15 cellular contexts compared by ENCODE assay signal in the genomic region with DNA sequence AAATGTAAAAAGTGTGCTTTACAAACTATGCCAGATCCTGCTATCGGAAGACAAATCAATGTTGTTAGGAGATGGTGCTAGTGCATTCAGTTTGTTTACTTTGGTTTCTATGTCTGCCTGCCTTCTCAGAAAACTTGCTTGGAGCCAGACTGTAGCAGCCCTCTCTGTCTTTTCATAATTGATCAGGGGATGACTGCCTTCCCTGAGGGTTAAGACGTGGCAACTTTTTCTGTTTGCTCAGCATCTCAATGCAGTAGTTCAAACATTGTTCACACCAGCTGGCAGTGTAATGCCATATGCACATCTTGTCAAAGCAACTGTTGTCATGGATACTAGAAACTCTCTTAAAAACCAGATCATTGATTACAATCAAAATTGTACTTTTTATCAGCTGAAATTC.
DNase-seq lines count a peak whose midpoint lies in the region; ATAC-seq, FAIRE-seq and TF ChIP-seq lines count a peak whose summit lies in the region.
"Had no signal": no experiment of that assay in that cellular context is flagged by ENCODE, and none has a peak within 500 bp of the region (broad histone marks: within the 10 kb centered on the region; RNA-seq: fewer than 3 reads in every experiment).

No MANE protein-coding gene starts in this region.

- CTCF ChIA-PET in CD8-positive, alpha-beta T cell (lab: Charles Lee), result no interaction called here

- H2AFZ ChIP-seq in keratinocyte (ENCODE audit: control insufficient read depth, low read length), result peak overlapping the region; percentile 7

- no peak for TF ChIP-seq CTCF in keratinocyte (optimal IDR thresholded peaks at IDR 0.05 in 1 of 3, IDR thresholded peaks at IDR 0.05 in 1 of 3, conservative IDR thresholded peaks at IDR 0.05 in 1 of 3; ENCODE audit: extremely low read depth in 1 of 3, insufficient read depth in 2 of 3, low read length in 3 of 3)
- no peak for TF ChIP-seq CTCF in CD8-positive, alpha-beta T cell (IDR thresholded peaks at IDR 0.05)
- no peak for TF ChIP-seq CTCF in sigmoid colon (IDR thresholded peaks at IDR 0.05)

- H3K27me3 Mint-ChIP-seq in CD8-positive, alpha-beta T cell (ENCODE audit: low read depth), result no peaks in the 10 kb centered on the region

- no peak overlapping the region for H3K27ac ChIP-seq in keratinocyte (ENCODE audit: control insufficient read depth, insufficient read depth, low read length)
- no peak overlapping the region for H3K27ac ChIP-seq in CD8-positive, alpha-beta T cell (ENCODE audit: low read depth, low read length)
- H3K27ac ChIP-seq in sigmoid colon, result no peak overlapping the region
- H3K27ac ChIP-seq: brain microvascular endothelial cell, neutrophil had no signal

- peak; percentile 29 for DNase-seq in COR-L47 (lab: John Stamatoyannopoulos, UW)
- peak; percentile 91 for DNase-seq in NCI-H146 (lab: John Stamatoyannopoulos, UW)
- peak; percentile 28 for DNase-seq in NCI-H82 treated with DMSO at 0.1 percent for 48 hours (lab: John Stamatoyannopoulos, UW; ENCODE audit: unreplicated experiment)
- no peak for DNase-seq in keratinocyte (ENCODE audit: low read depth, low spot score)
- DNase-seq in CD8-positive, alpha-beta T cell, result no peak
- DNase-seq in OCI-M2 (lab: John Stamatoyannopoulos, UW; ENCODE audit: unreplicated experiment), result no peak
- no peak for DNase-seq in sigmoid colon
- no peak for DNase-seq in SW 1271 (lab: John Stamatoyannopoulos, UW)
- DNase-seq: activated naive CD4-positive, alpha-beta T cell treated with Interleukin-2 at 50 U/mL for 16 hours; brain microvascular endothelial cell; NCI-H2107; stimulated activated naive CD4-positive, alpha-beta T cell; T-helper 1 cell had no signal

- intact Hi-C loops in CD8-positive, alpha-beta T cell (cut with DNase I, micrococcal nuclease), result no loop called here
- intact Hi-C loops in sigmoid colon (cut with DNase I), result loop anchor here (10.0 kb wide), 1 partner anchor 448 kb away; no protein-coding TSS in a partner anchor

- dilution Hi-C loops in keratinocyte (cut with MboI; ENCODE audit: extremely low pct_ligation_motif_present, low sequenced_read_pairs), result no loop called here

- H3K9ac ChIP-seq in keratinocyte (ENCODE audit: control insufficient read depth, extremely low read depth, insufficient read depth, low read length), result no peak overlapping the region

- H3K9me1 ChIP-seq in keratinocyte (ENCODE audit: control insufficient read depth, extremely low read depth, insufficient read depth, low read length), result no peaks in the 10 kb centered on the region

- TF ChIP-seq EP300 in sigmoid colon (IDR thresholded peaks at IDR 0.05), result no peak

- H3K4me1 ChIP-seq in keratinocyte (ENCODE audit: control insufficient read depth, extremely low read depth, insufficient read depth, low read length), result no peaks in the 10 kb centered on the region
- no peaks in the 10 kb centered on the region for H3K4me1 ChIP-seq in CD8-positive, alpha-beta T cell (ENCODE audit: insufficient read depth, low read length)
- H3K4me1 ChIP-seq in sigmoid colon, result peaks cover 0 to 70% (median 39%) of the 10 kb centered on the region in 4 donors

- no peaks in the 10 kb centered on the region for H3K36me3 Mint-ChIP-seq in CD8-positive, alpha-beta T cell

- H3K27ac Mint-ChIP-seq in CD8-positive, alpha-beta T cell, result no peak overlapping the region

- 42 to 57% methylated on average over 2 of the region's 2 CpGs for WGBS in sigmoid colon, 2 donors

- no peaks in the 10 kb centered on the region for H3K36me3 ChIP-seq in keratinocyte (ENCODE audit: control insufficient read depth in 2 of 2, extremely low read depth in 1 of 2, insufficient read depth in 2 of 2, low read length in 2 of 2)
- no peaks in the 10 kb centered on the region for H3K36me3 ChIP-seq in CD8-positive, alpha-beta T cell (ENCODE audit: insufficient read depth, low read length)
- no peaks in the 10 kb centered on the region for H3K36me3 ChIP-seq in sigmoid colon
- H3K36me3 ChIP-seq: brain microvascular endothelial cell, neutrophil had no signal

- H3K4me2 ChIP-seq in keratinocyte (ENCODE audit: control insufficient read depth, extremely low read depth, insufficient read depth, low read depth, low read length), result no peak overlapping the region

- no peaks in the 10 kb centered on the region for H4K20me1 ChIP-seq in keratinocyte (ENCODE audit: control insufficient read depth, extremely low read depth, insufficient read depth, low read length)

- no peaks in the 10 kb centered on the region for H3K79me2 ChIP-seq in keratinocyte (ENCODE audit: control insufficient read depth, insufficient read depth, low read length)

- H3K27me3 ChIP-seq in keratinocyte (ENCODE audit: control insufficient read depth, extremely low read depth, insufficient read depth, low read length) (no peaks in the 10 kb centered on the region), sigmoid colon (no peaks in the 10 kb centered on the region)
- no peaks in the 10 kb centered on the region for H3K27me3 ChIP-seq in CD8-positive, alpha-beta T cell (ENCODE audit: insufficient read depth, low read length)
- H3K27me3 ChIP-seq: brain microvascular endothelial cell, neutrophil had no signal

- TF ChIP-seq POLR2A in sigmoid colon (IDR thresholded peaks at IDR 0.05), result no peak

- POLR2A ChIA-PET in CD8-positive, alpha-beta T cell (lab: Charles Lee), result no interaction called here

- no peak overlapping the region for H3K4me3 Mint-ChIP-seq in CD8-positive, alpha-beta T cell

- H3K9me3 ChIP-seq in keratinocyte (ENCODE audit: control insufficient read depth, low read depth, low read length) (no peaks in the 10 kb centered on the region), sigmoid colon (no peaks in the 10 kb centered on the region)
- H3K9me3 ChIP-seq in CD8-positive, alpha-beta T cell (ENCODE audit: low read length), result no peaks in the 10 kb centered on the region
- H3K9me3 ChIP-seq: neutrophil had no signal

- H3K9me3 Mint-ChIP-seq in CD8-positive, alpha-beta T cell, result no peaks in the 10 kb centered on the region

- no peak for ATAC-seq in CD8-positive, alpha-beta T cell

- H3K4me3 ChIP-seq in keratinocyte (ENCODE audit: control insufficient read depth in 2 of 3, extremely low read depth in 1 of 3, insufficient read depth in 2 of 3, low read depth in 1 of 3, low read length in 3 of 3), result no peak overlapping the region
- no peak overlapping the region for H3K4me3 ChIP-seq in CD8-positive, alpha-beta T cell (ENCODE audit: low read depth, low read length)
- H3K4me3 ChIP-seq in sigmoid colon, result no peak overlapping the region

- no peaks in the 10 kb centered on the region for H3K4me1 Mint-ChIP-seq in CD8-positive, alpha-beta T cell (ENCODE audit: low read depth)

- FAIRE-seq in keratinocyte (lab: Jason Lieb, UNC), result no peak
- FAIRE-seq: H1 had no signal

Comparison
In these comparisons a context has a peak if more than half of its experiments do, and no peak if none do; other contexts are left out.
1. DNase-seq: peak in COR-L47 (single experiment), NCI-H146 (single experiment) and NCI-H82 treated with DMSO at 0.1 percent for 48 hours (single experiment); none in keratinocyte (single experiment), CD8-positive, alpha-beta T cell (0 of 7), OCI-M2 (single experiment), sigmoid colon (single experiment) and SW 1271 (0 of 2).